In the genomic region with DNA sequence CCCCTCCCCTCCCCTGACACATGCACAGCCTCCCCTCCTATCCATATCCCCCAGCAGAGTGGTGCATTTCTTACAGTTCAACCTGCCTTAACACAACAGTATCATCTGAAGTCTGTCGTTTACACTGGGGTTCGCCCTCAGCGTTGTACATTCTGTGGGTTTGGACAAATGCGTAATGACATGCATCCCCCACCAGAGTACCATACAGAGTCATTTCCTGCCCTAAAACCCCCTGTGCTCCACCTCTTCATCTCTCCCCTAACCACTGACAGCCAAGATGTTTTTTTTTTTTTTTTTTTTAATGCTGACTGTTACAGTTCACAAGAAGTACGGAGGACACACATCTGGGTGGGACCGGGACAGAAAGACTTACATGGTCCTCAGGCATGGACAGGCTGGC, we compare ENCODE assay signal across 22 cellular contexts. TPM values are rescaled to one million over a fixed set of nuclear protein-coding genes. Genes with fewer than 3 reads are reported as not detected.
DNase-seq lines count a peak whose midpoint lies in the region; ATAC-seq and TF ChIP-seq lines count a peak whose summit lies in the region.
"Had no signal": no experiment of that assay in that cellular context is flagged by ENCODE, and none has a peak within 500 bp of the region (broad histone marks: within the 10 kb centered on the region; RNA-seq: fewer than 3 reads in every experiment).

No MANE protein-coding gene starts in this region.

- no peaks in the 10 kb centered on the region for H3K9me3 Mint-ChIP-seq in activated T-cell treated with anti-CD3 and anti-CD28 coated beads, Interleukin-2, amount 50 U/mL, for 4 hours
- no peaks in the 10 kb centered on the region for H3K9me3 Mint-ChIP-seq in effector memory CD8-positive, alpha-beta T cell
- H3K9me3 Mint-ChIP-seq in natural killer cell treated with Interleukin-12 subunit alpha and Interleukin-12 subunit beta and Interleukin-15 and Interleukin-18, amount 100 ng/mL, for 72 hours, result no peaks in the 10 kb centered on the region
- H3K9me3 Mint-ChIP-seq: CD4-positive, CD25-positive, alpha-beta regulatory T cell; GM23338; IgD-negative memory B cell had no signal

- DNase-seq in activated T-cell treated with anti-CD3 and anti-CD28 coated beads, Interleukin-2, amount 50 U/mL, for 4 hours, result no peak
- DNase-seq in activated T-cell treated with anti-CD3 and anti-CD28 coated beads, Interleukin-2, amount 50 U/mL, for 48 hours, result no peak
- DNase-seq in NB4 (ENCODE audit: low read depth) (peak; percentile 32), NCI-H524 (lab: John Stamatoyannopoulos, UW) (no peak), right atrium auricular region (ENCODE audit: low spot score) (no peak)
- DNase-seq in effector memory CD8-positive, alpha-beta T cell, result no peak
- no peak for DNase-seq in natural killer cell treated with Interleukin-12 subunit alpha and Interleukin-12 subunit beta and Interleukin-15 and Interleukin-18, amount 100 ng/mL, for 72 hours (ENCODE audit: low spot score)
- DNase-seq: BE2C; CD4-positive, CD25-positive, alpha-beta regulatory T cell; DMS153; NCI-H187; NCI-H2107; NCI-H2227 treated with DMSO at 0.1 percent for 48 hours; NCI-H524 treated with DMSO at 0.1 percent for 48 hours had no signal

- H3K27me3 Mint-ChIP-seq in activated T-cell treated with anti-CD3 and anti-CD28 coated beads, Interleukin-2, amount 50 U/mL, for 4 hours (ENCODE audit: low read depth), result peaks cover 14% of the 10 kb centered on the region
- peaks cover 10 to 42% of the 10 kb centered on the region in 2 donors for H3K27me3 Mint-ChIP-seq in effector memory CD8-positive, alpha-beta T cell
- H3K27me3 Mint-ChIP-seq in natural killer cell treated with Interleukin-12 subunit alpha and Interleukin-12 subunit beta and Interleukin-15 and Interleukin-18, amount 100 ng/mL, for 72 hours, result peaks cover 6 to 12% of the 10 kb centered on the region in 2 donors

- no peaks in the 10 kb centered on the region for H3K4me1 ChIP-seq in right atrium auricular region
- H3K4me1 ChIP-seq: BE2C had no signal

- H3K27me3 ChIP-seq in right atrium auricular region, result no peaks in the 10 kb centered on the region
- H3K27me3 ChIP-seq: BE2C had no signal

- H3K4me3 Mint-ChIP-seq in activated T-cell treated with anti-CD3 and anti-CD28 coated beads, Interleukin-2, amount 50 U/mL, for 4 hours, result no peak overlapping the region
- no peak overlapping the region for H3K4me3 Mint-ChIP-seq in effector memory CD8-positive, alpha-beta T cell
- H3K4me3 Mint-ChIP-seq in natural killer cell treated with Interleukin-12 subunit alpha and Interleukin-12 subunit beta and Interleukin-15 and Interleukin-18, amount 100 ng/mL, for 72 hours, result peak overlapping the region; percentile 47
- H3K4me3 Mint-ChIP-seq: GM23338, IgD-negative memory B cell had no signal

- no peak overlapping the region for H3K27ac ChIP-seq in right atrium auricular region
- H3K27ac ChIP-seq: HL-60 had no signal

- ATAC-seq in activated T-cell treated with anti-CD3 and anti-CD28 coated beads, Interleukin-2, amount 50 U/mL, for 4 hours, result peak; percentile 76 to 78
- peak; percentile 61 for ATAC-seq in effector memory CD8-positive, alpha-beta T cell (replicated peaks)
- ATAC-seq in natural killer cell treated with Interleukin-12 subunit alpha and Interleukin-12 subunit beta and Interleukin-15 and Interleukin-18, amount 100 ng/mL, for 72 hours, result peak; percentile 82 to 87
- ATAC-seq in GM21381 (IDR thresholded peaks at IDR 0.05; ENCODE audit: unreplicated experiment), result no peak
- ATAC-seq: GM23338, HCT116 had no signal

- H3K9me3 ChIP-seq in right atrium auricular region, result no peaks in the 10 kb centered on the region
- H3K9me3 ChIP-seq: BE2C had no signal

- H3K27ac Mint-ChIP-seq in effector memory CD8-positive, alpha-beta T cell, result peak overlapping the region in 1 of 2 donors; percentile 4
- H3K27ac Mint-ChIP-seq in natural killer cell treated with Interleukin-12 subunit alpha and Interleukin-12 subunit beta and Interleukin-15 and Interleukin-18, amount 100 ng/mL, for 72 hours, result peak overlapping the region; percentile 33 to 74
- H3K27ac Mint-ChIP-seq: CD4-positive, CD25-positive, alpha-beta regulatory T cell; GM23338 had no signal

- no peaks in the 10 kb centered on the region for H3K36me3 Mint-ChIP-seq in activated T-cell treated with anti-CD3 and anti-CD28 coated beads, Interleukin-2, amount 50 U/mL, for 4 hours (ENCODE audit: insufficient read depth)
- H3K36me3 Mint-ChIP-seq in effector memory CD8-positive, alpha-beta T cell (ENCODE audit: insufficient read depth), result no peaks in the 10 kb centered on the region
- H3K36me3 Mint-ChIP-seq in natural killer cell treated with Interleukin-12 subunit alpha and Interleukin-12 subunit beta and Interleukin-15 and Interleukin-18, amount 100 ng/mL, for 72 hours, result no peaks in the 10 kb centered on the region
- H3K36me3 Mint-ChIP-seq: CD4-positive, CD25-positive, alpha-beta regulatory T cell; IgD-negative memory B cell had no signal

- H3K4me3 ChIP-seq in NB4 (ENCODE audit: low read depth, low read length) (no peak overlapping the region), right atrium auricular region (no peak overlapping the region)
- H3K4me3 ChIP-seq: GM23338 had no signal

- TF ChIP-seq CTCF in NB4 (IDR thresholded peaks at IDR 0.05; ENCODE audit: low read depth, low read length) (no peak), right atrium auricular region (IDR thresholded peaks at IDR 0.05) (no peak)

- H3K36me3 ChIP-seq in right atrium auricular region, result no peaks in the 10 kb centered on the region
- H3K36me3 ChIP-seq: BE2C had no signal

- no peaks in the 10 kb centered on the region for H3K4me1 Mint-ChIP-seq in activated T-cell treated with anti-CD3 and anti-CD28 coated beads, Interleukin-2, amount 50 U/mL, for 4 hours (ENCODE audit: low read depth)
- H3K4me1 Mint-ChIP-seq in effector memory CD8-positive, alpha-beta T cell (ENCODE audit: low read depth in 2 of 2), result no peaks in the 10 kb centered on the region
- peaks cover 7 to 14% of the 10 kb centered on the region in 2 donors for H3K4me1 Mint-ChIP-seq in natural killer cell treated with Interleukin-12 subunit alpha and Interleukin-12 subunit beta and Interleukin-15 and Interleukin-18, amount 100 ng/mL, for 72 hours (ENCODE audit: low read depth in 2 of 2)
- H3K4me1 Mint-ChIP-seq: GM23338, IgD-negative memory B cell had no signal

- TF ChIP-seq POLR2A in NB4 (IDR thresholded peaks at IDR 0.05; ENCODE audit: extremely low read depth, insufficient read length), result no peak

RNA-seq across cellular contexts. Expression of a gene that starts 22.6 kb away (rescaled TPM):
- total RNA-seq in activated T-cell treated with anti-CD3 and anti-CD28 coated beads, Interleukin-2, amount 50 U/mL, for 4 hours, result 1 to 10 TPM; 4.4 to 5.6 (median 5.2) TPM
- total RNA-seq in natural killer cell treated with Interleukin-12 subunit alpha and Interleukin-12 subunit beta and Interleukin-15 and Interleukin-18, amount 100 ng/mL, for 72 hours, result 1 to 10 TPM; 3.4 to 5.2 TPM
- total RNA-seq in right atrium auricular region, result 10 to 100 TPM in 1 of 2 donors, 1 to 10 TPM in 1; 9.0 to 12.6 TPM
- total RNA-seq: A172, HT1080, LHCN-M2 had no signal
